Comparison of ENCODE assay signal across 1 cellular context in the genomic region with DNA sequence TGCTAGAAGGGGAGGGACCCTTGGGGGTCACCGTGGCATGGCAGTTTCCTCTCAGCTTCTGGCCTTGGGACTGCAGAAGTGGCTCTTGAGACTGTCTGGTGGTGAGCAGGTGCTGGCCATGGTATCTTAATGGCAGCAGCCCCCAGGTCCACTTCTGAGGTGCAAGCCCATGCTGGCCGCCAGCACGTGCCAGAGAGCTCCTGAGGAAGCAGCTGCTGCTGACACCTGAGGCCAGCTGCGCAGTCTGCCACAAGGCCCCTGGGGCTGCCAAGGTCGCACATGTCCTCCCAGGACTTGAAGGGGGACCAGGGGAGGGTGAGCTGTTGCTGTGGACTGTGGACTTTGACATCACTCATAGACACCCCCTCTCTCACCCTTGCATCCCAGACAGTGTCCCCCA.
TF ChIP-seq lines count a peak whose summit lies in the region.

No MANE protein-coding gene starts in this region.

TF ChIP-seq in HEK293, 187 proteins besides CTCF, POLR2A, EP300 and RAD21 (continued from another document):
- no peak for TF ChIP-seq ZBTB8A (tag by site-specific recombination; IDR thresholded peaks at IDR 0.05)
- TF ChIP-seq, protein P1, sequence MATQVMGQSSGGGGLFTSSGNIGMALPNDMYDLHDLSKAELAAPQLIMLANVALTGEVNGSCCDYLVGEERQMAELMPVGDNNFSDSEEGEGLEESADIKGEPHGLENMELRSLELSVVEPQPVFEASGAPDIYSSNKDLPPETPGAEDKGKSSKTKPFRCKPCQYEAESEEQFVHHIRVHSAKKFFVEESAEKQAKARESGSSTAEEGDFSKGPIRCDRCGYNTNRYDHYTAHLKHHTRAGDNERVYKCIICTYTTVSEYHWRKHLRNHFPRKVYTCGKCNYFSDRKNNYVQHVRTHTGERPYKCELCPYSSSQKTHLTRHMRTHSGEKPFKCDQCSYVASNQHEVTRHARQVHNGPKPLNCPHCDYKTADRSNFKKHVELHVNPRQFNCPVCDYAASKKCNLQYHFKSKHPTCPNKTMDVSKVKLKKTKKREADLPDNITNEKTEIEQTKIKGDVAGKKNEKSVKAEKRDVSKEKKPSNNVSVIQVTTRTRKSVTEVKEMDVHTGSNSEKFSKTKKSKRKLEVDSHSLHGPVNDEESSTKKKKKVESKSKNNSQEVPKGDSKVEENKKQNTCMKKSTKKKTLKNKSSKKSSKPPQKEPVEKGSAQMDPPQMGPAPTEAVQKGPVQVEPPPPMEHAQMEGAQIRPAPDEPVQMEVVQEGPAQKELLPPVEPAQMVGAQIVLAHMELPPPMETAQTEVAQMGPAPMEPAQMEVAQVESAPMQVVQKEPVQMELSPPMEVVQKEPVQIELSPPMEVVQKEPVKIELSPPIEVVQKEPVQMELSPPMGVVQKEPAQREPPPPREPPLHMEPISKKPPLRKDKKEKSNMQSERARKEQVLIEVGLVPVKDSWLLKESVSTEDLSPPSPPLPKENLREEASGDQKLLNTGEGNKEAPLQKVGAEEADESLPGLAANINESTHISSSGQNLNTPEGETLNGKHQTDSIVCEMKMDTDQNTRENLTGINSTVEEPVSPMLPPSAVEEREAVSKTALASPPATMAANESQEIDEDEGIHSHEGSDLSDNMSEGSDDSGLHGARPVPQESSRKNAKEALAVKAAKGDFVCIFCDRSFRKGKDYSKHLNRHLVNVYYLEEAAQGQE (tag by site-specific recombination; IDR thresholded peaks at IDR 0.05), result peak; percentile 87
